Comparison of ENCODE assay signal across 18 cellular contexts in the genomic region with DNA sequence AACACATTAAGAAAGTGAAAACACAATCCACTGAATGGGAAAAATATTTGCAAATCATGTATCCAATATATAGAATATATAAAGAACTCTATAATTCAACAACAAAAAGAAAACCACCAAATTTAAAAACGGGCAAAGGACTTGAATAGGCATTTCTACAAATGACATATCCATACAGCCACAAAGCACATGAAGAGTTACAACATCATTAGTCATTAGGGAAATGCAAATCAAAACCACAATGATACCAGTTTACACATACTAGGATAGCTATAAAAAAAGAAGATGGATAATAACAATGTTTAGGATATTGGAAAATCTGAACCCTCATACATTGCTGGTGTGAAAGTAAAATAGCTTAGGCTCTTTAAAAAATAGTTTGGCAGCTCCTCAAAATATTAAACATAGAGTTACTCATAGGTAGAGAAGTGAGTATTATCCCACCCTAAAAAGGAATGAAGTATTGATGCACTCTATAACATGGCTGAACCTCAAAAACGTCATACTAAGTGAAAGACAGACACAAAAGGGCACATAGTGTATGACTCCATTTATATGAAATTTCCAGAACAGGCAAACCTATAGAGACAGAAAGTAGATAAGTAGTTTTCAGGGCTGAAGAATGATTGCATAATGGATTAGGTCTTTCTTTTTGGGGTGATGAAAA. TPM values are rescaled to one million over a fixed set of nuclear protein-coding genes. Genes with fewer than 3 reads are reported as not detected.
DNase-seq lines count a peak whose midpoint lies in the region; ATAC-seq and TF ChIP-seq lines count a peak whose summit lies in the region.
"Had no signal": no experiment of that assay in that cellular context is flagged by ENCODE, and none has a peak within 500 bp of the region (broad histone marks: within the 10 kb centered on the region; RNA-seq: fewer than 3 reads in every experiment).

No MANE protein-coding gene starts in this region.

- POLR2A ChIA-PET in PC-3 (lab: Charles Lee; ENCODE audit: unreplicated experiment) = no interaction called here

- no peak for TF ChIP-seq CTCF in PC-3 (conservative IDR thresholded peaks at IDR 0.05; ENCODE audit: low read depth, low read length)

- H3K36me3 ChIP-seq in PC-3 (ENCODE audit: low read depth, low read length) = no peaks in the 10 kb centered on the region
- H3K36me3 ChIP-seq: BE2C had no signal

- H3K4me1 ChIP-seq in PC-3 (ENCODE audit: insufficient read depth, low read length) = no peaks in the 10 kb centered on the region
- H3K4me1 ChIP-seq: A549, BE2C had no signal

- no peak overlapping the region for H3K27ac ChIP-seq in PC-3 (ENCODE audit: low read length)
- H3K27ac ChIP-seq: A549, C4-2B, HL-60 had no signal

- DNase-seq in activated T-cell treated with anti-CD3 and anti-CD28 coated beads, Interleukin-2, amount 50 U/mL, for 72 hours = no peak
- DNase-seq in activated T-cell treated with anti-CD3 and anti-CD28 coated beads for 4 hours = no peak
- peak; percentile 12 for DNase-seq in PC-3
- DNase-seq in stimulated activated effector memory CD8-positive, alpha-beta T cell treated with anti-CD3 and anti-CD28 coated beads, Interleukin-12 subunit alpha, Interleukin-12 subunit beta, amount 100 ng/mL, for 72 hours (ENCODE audit: low spot score in 2 of 2) = no peak
- DNase-seq in NOMO-1 treated with DMSO at 0.1 percent for 48 hours (lab: John Stamatoyannopoulos, UW; ENCODE audit: unreplicated experiment) = no peak
- DNase-seq: BE2C; CD4-positive, alpha-beta memory T cell; COR-L47; DND-41; GDM1; HCEC 1CT; HFFc6 had no signal

- ATAC-seq in activated T-cell treated with anti-CD3 and anti-CD28 coated beads, Interleukin-2, amount 50 U/mL, for 72 hours (replicated peaks in 1 of 2) = peak; percentile 31 to 52
- ATAC-seq in PC-3 (0 out of 2 replicates have a peak, but pooled peaks have one; percentile 24), HG03342 (IDR thresholded peaks at IDR 0.05; ENCODE audit: unreplicated experiment) (no peak)
- peak; percentile 75 for ATAC-seq in activated T-helper 17 cell treated with anti-CD3 and anti-CD28 coated beads, Interleukin-2, amount 50 U/mL, for 72 hours (replicated peaks)
- ATAC-seq in stimulated activated effector memory CD8-positive, alpha-beta T cell treated with anti-CD3 and anti-CD28 coated beads, Interleukin-12 subunit alpha, Interleukin-12 subunit beta, amount 100 ng/mL, for 72 hours = peak; percentile 52
- ATAC-seq: A549 had no signal

- no peak overlapping the region for H3K9ac ChIP-seq in PC-3 (ENCODE audit: low read length)

- peaks cover 2 to 3% of the 10 kb centered on the region in 2 donors for H3K36me3 Mint-ChIP-seq in activated T-cell treated with anti-CD3 and anti-CD28 coated beads, Interleukin-2, amount 50 U/mL, for 72 hours (ENCODE audit: insufficient read depth in 2 of 2)
- H3K36me3 Mint-ChIP-seq in activated T-helper 17 cell treated with anti-CD3 and anti-CD28 coated beads, Interleukin-2, amount 50 U/mL, for 72 hours (ENCODE audit: low read depth) = no peaks in the 10 kb centered on the region
- H3K36me3 Mint-ChIP-seq in stimulated activated effector memory CD8-positive, alpha-beta T cell treated with anti-CD3 and anti-CD28 coated beads, Interleukin-12 subunit alpha, Interleukin-12 subunit beta, amount 100 ng/mL, for 72 hours = no peaks in the 10 kb centered on the region
- H3K36me3 Mint-ChIP-seq: CD4-positive, alpha-beta memory T cell had no signal

- H3K27ac Mint-ChIP-seq in activated T-cell treated with anti-CD3 and anti-CD28 coated beads, Interleukin-2, amount 50 U/mL, for 72 hours = no peak overlapping the region
- H3K27ac Mint-ChIP-seq in activated T-helper 17 cell treated with anti-CD3 and anti-CD28 coated beads, Interleukin-2, amount 50 U/mL, for 72 hours = no peak overlapping the region
- H3K27ac Mint-ChIP-seq in stimulated activated effector memory CD8-positive, alpha-beta T cell treated with anti-CD3 and anti-CD28 coated beads, Interleukin-12 subunit alpha, Interleukin-12 subunit beta, amount 100 ng/mL, for 72 hours = no peak overlapping the region
- H3K27ac Mint-ChIP-seq: HFFc6 had no signal

- CTCF ChIA-PET in PC-3 (lab: Charles Lee) = no interaction called here

- no peaks in the 10 kb centered on the region for H3K27me3 Mint-ChIP-seq in activated T-cell treated with anti-CD3 and anti-CD28 coated beads, Interleukin-2, amount 50 U/mL, for 72 hours (ENCODE audit: low read depth)
- no peaks in the 10 kb centered on the region for H3K27me3 Mint-ChIP-seq in activated T-helper 17 cell treated with anti-CD3 and anti-CD28 coated beads, Interleukin-2, amount 50 U/mL, for 72 hours

- no peaks in the 10 kb centered on the region for H3F3A ChIP-seq in PC-3 (ENCODE audit: low read length, unreplicated experiment)

- intact Hi-C loops in PC-3 (cut with micrococcal nuclease) = no loop called here

- no peaks in the 10 kb centered on the region for H4K20me1 ChIP-seq in PC-3 (ENCODE audit: low read length)

- peaks cover 2 to 4% of the 10 kb centered on the region in 2 donors for H3K9me3 Mint-ChIP-seq in activated T-cell treated with anti-CD3 and anti-CD28 coated beads, Interleukin-2, amount 50 U/mL, for 72 hours
- peaks cover 5% of the 10 kb centered on the region for H3K9me3 Mint-ChIP-seq in activated T-helper 17 cell treated with anti-CD3 and anti-CD28 coated beads, Interleukin-2, amount 50 U/mL, for 72 hours
- H3K9me3 Mint-ChIP-seq in stimulated activated effector memory CD8-positive, alpha-beta T cell treated with anti-CD3 and anti-CD28 coated beads, Interleukin-12 subunit alpha, Interleukin-12 subunit beta, amount 100 ng/mL, for 72 hours = no peaks in the 10 kb centered on the region
- H3K9me3 Mint-ChIP-seq: HFFc6 had no signal

- no peak overlapping the region for H2AFZ ChIP-seq in PC-3 (ENCODE audit: low read length)

- no peak overlapping the region for H3K4me3 Mint-ChIP-seq in activated T-cell treated with anti-CD3 and anti-CD28 coated beads, Interleukin-2, amount 50 U/mL, for 72 hours
- H3K4me3 Mint-ChIP-seq in activated T-helper 17 cell treated with anti-CD3 and anti-CD28 coated beads, Interleukin-2, amount 50 U/mL, for 72 hours = no peak overlapping the region
- H3K4me3 Mint-ChIP-seq in stimulated activated effector memory CD8-positive, alpha-beta T cell treated with anti-CD3 and anti-CD28 coated beads, Interleukin-12 subunit alpha, Interleukin-12 subunit beta, amount 100 ng/mL, for 72 hours = no peak overlapping the region
- H3K4me3 Mint-ChIP-seq: CD4-positive, alpha-beta memory T cell; HFFc6 had no signal

- peaks cover 13% of the 10 kb centered on the region for H3K4me1 Mint-ChIP-seq in activated T-cell treated with anti-CD3 and anti-CD28 coated beads, Interleukin-2, amount 50 U/mL, for 72 hours (ENCODE audit: low read depth)
- peaks cover 7% of the 10 kb centered on the region for H3K4me1 Mint-ChIP-seq in activated T-helper 17 cell treated with anti-CD3 and anti-CD28 coated beads, Interleukin-2, amount 50 U/mL, for 72 hours
- peaks cover 6% of the 10 kb centered on the region for H3K4me1 Mint-ChIP-seq in stimulated activated effector memory CD8-positive, alpha-beta T cell treated with anti-CD3 and anti-CD28 coated beads, Interleukin-12 subunit alpha, Interleukin-12 subunit beta, amount 100 ng/mL, for 72 hours

- H3K4me3 ChIP-seq in PC-3 (ENCODE audit: low read length) = no peak overlapping the region
- H3K4me3 ChIP-seq: A549 had no signal

- H3K79me2 ChIP-seq in PC-3 (ENCODE audit: low read length) = no peaks in the 10 kb centered on the region

- H3K9me3 ChIP-seq in PC-3 (ENCODE audit: low read length) = no peaks in the 10 kb centered on the region
- H3K9me3 ChIP-seq: A549, BE2C had no signal

- no peaks in the 10 kb centered on the region for H3K9me2 ChIP-seq in PC-3 (replicated peaks; ENCODE audit: low read length)

- BruUV-seq in PC-3 (replicated peaks; lab: Mats Ljungman, UMichigan) = no TSS peak

- H3K27me3 ChIP-seq in PC-3 (ENCODE audit: low read length) = peaks cover 21% of the 10 kb centered on the region
- H3K27me3 ChIP-seq: BE2C had no signal

- H3K4me2 ChIP-seq in PC-3 (ENCODE audit: low read length) = no peak overlapping the region
- H3K4me2 ChIP-seq: A549 had no signal

RNA-seq across cellular contexts. Expression of gene ZPBP, which starts 4.5 kb away (rescaled TPM):
- not detected for total RNA-seq in activated T-cell treated with anti-CD3 and anti-CD28 coated beads, Interleukin-2, amount 50 U/mL, for 72 hours
- total RNA-seq in PC-3 (2014; rRNA removed) = not detected in 2 replicates
- not detected for total RNA-seq in activated T-helper 17 cell treated with anti-CD3 and anti-CD28 coated beads, Interleukin-2, amount 50 U/mL, for 72 hours
- total RNA-seq: CD4-positive, alpha-beta memory T cell; H4; HFFc6 had no signal
